Comparison of ENCODE assay signal across 17 cellular contexts in genomic region chr16:86498661-86499493, GRCh38. TPM values are rescaled to one million over a fixed set of nuclear protein-coding genes. Genes with fewer than 3 reads are reported as not detected.
A peak's percentile ranks its signal among the peaks of the same experiment; 100 is the strongest.
DNase-seq lines count a peak whose midpoint lies in the region; ATAC-seq, FAIRE-seq and TF ChIP-seq lines count a peak whose summit lies in the region.
"Had no signal": no experiment of that assay in that cellular context is flagged by ENCODE, and none has a peak within 500 bp of the region (broad histone marks: within the 10 kb centered on the region; RNA-seq: fewer than 3 reads in every experiment).

No MANE protein-coding gene starts in this region.

- H3K36me3 ChIP-seq in NT2/D1 (ENCODE audit: insufficient read depth, insufficient read length, low read length), result no peaks in the 10 kb centered on the region
- H3K36me3 ChIP-seq in trophoblast cell (ENCODE audit: control insufficient read depth in 1 of 2, insufficient read depth in 2 of 2, low read length in 2 of 2), result no peaks in the 10 kb centered on the region

- H2BK120ac ChIP-seq in trophoblast cell (ENCODE audit: insufficient read depth, low read length, poor library complexity), result no peak overlapping the region

- no peak for TF ChIP-seq POLR2A in GM12891 (IDR thresholded peaks at IDR 0.05; ENCODE audit: low read depth, low read length)

- H3K4ac ChIP-seq in trophoblast cell (ENCODE audit: low read depth, low read length), result no peak overlapping the region

- WGBS in trophoblast cell (ENCODE audit: extremely low coverage, insufficient coverage, insufficient read length), result no CpG with 5 or more reads among the region's 62 CpGs

- no peak overlapping the region for H2AK5ac ChIP-seq in trophoblast cell (ENCODE audit: low read length)

- FAIRE-seq in GM12891 (lab: Jason Lieb, UNC), result no peak
- FAIRE-seq: GM12878 had no signal

- no peak overlapping the region for H2BK12ac ChIP-seq in trophoblast cell (ENCODE audit: low read length)

- H4K91ac ChIP-seq in trophoblast cell (ENCODE audit: low read depth, low read length), result no peak overlapping the region

- no peaks in the 10 kb centered on the region for H3K79me2 ChIP-seq in trophoblast cell (ENCODE audit: control insufficient read depth, insufficient read depth, low read length, poor library complexity)

- H3K27me3 ChIP-seq in NT2/D1 (ENCODE audit: insufficient read depth, insufficient read length), result peaks cover 98% of the 10 kb centered on the region
- peaks cover 93% of the 10 kb centered on the region for H3K27me3 ChIP-seq in trophoblast cell (ENCODE audit: insufficient read depth, low read length)

- peak overlapping the region; percentile 12 for H3K4me3 ChIP-seq in NT2/D1 (ENCODE audit: insufficient read length, low read depth)
- no peak overlapping the region for H3K4me3 ChIP-seq in trophoblast cell (ENCODE audit: low read depth, low read length)
- H3K4me3 ChIP-seq: GM12878 had no signal

- no peak overlapping the region for H3K27ac ChIP-seq in trophoblast cell (ENCODE audit: low read depth, low read length)

- no peak overlapping the region for H2AFZ ChIP-seq in trophoblast cell (ENCODE audit: insufficient read depth, low read length, poor library complexity)

- H2BK5ac ChIP-seq in trophoblast cell (ENCODE audit: low read depth, low read length, poor library complexity), result no peak overlapping the region

- H3K18ac ChIP-seq in trophoblast cell (ENCODE audit: low read length), result no peak overlapping the region

- H3K9me3 ChIP-seq in NT2/D1 (ENCODE audit: insufficient read depth, low read length) (no peaks in the 10 kb centered on the region), trophoblast cell (ENCODE audit: insufficient read depth, low read depth, low read length) (peaks cover 11% of the 10 kb centered on the region)

- H3K79me1 ChIP-seq in trophoblast cell (ENCODE audit: low read length), result no peaks in the 10 kb centered on the region

- H3K23ac ChIP-seq in trophoblast cell (ENCODE audit: low read length), result no peak overlapping the region

- peak overlapping the region; percentile 32 for H3K4me2 ChIP-seq in trophoblast cell (ENCODE audit: low read length)

- H3K14ac ChIP-seq in trophoblast cell (ENCODE audit: low read length), result no peak overlapping the region

- H4K8ac ChIP-seq in trophoblast cell (ENCODE audit: low read depth, low read length), result no peak overlapping the region

- ATAC-seq in HG02571 (IDR thresholded peaks at IDR 0.05; ENCODE audit: unreplicated experiment) (no peak), HG03045 (IDR thresholded peaks at IDR 0.05; ENCODE audit: unreplicated experiment) (no peak)
- ATAC-seq: GM12878, T-helper 17 cell had no signal

- H3K4me1 ChIP-seq in NT2/D1 (ENCODE audit: insufficient read depth, insufficient read length) (peaks cover 5% of the 10 kb centered on the region), trophoblast cell (ENCODE audit: control insufficient read depth in 1 of 2, insufficient read depth in 2 of 2, low read length in 2 of 2) (no peaks in the 10 kb centered on the region)

- peak; percentile 65 for DNase-seq in AG08396 (ENCODE audit: low spot score)
- no peak for DNase-seq in NT2/D1 (ENCODE audit: low read depth, low spot score)
- peak; percentile 47 for DNase-seq in fibroblast of peridontal ligament (ENCODE audit: extremely low read depth)
- DNase-seq in trophoblast cell, result no peak
- no peak for DNase-seq in stimulated activated CD4-positive, alpha-beta T cell treated with anti-CD3 and anti-CD28 coated beads, Interleukin-1b, Interleukin-23, amount 100 ng/mL, for 48 hours
- no peak for DNase-seq in GM12891 (ENCODE audit: insufficient read length, low spot score)
- DNase-seq: activated CD4-positive, alpha-beta memory T cell treated with anti-CD3 and anti-CD28 coated beads, Interleukin-2, amount 10 ng/mL, durations not matched to agents 7 days and 5 days; activated naive CD4-positive, alpha-beta T cell treated with anti-CD3 and anti-CD28 coated beads for 36 hours; AML-193; DMS53; foreskin melanocyte; kidney glomerular epithelial cell; occipital lobe; T-helper 17 cell had no signal

- no peak overlapping the region for H4K12ac ChIP-seq in trophoblast cell (ENCODE audit: low read depth, low read length)

- peak overlapping the region; percentile 51 for H3K9ac ChIP-seq in NT2/D1 (ENCODE audit: insufficient read length, low read depth)
- H3K9ac ChIP-seq in trophoblast cell (ENCODE audit: low read length), result no peak overlapping the region

TF ChIP-seq in GM12891, 5 proteins besides CTCF, POLR2A, EP300 and RAD21:
- no peak for TF ChIP-seq POU2F2 (IDR thresholded peaks at IDR 0.05; ENCODE audit: low read depth, low read length)
- TF ChIP-seq TAF1 (IDR thresholded peaks at IDR 0.05; ENCODE audit: low read depth, low read length), result no peak

RNA-seq across cellular contexts. Expression of gene FOXF1, which starts 11.4 kb away (rescaled TPM):
- 0.08 and 0.11 TPM in 2 replicates for polyA plus RNA-seq in trophoblast cell (2013)
- not detected for polyA plus RNA-seq in GM12891 (2012; ENCODE audit: low read depth, missing spikeins)

RNA-seq across cellular contexts. Expression of gene MTHFSD, which starts 56.2 kb away (rescaled TPM):
- polyA plus RNA-seq in trophoblast cell (2013), result 9.5 and 9.8 TPM in 2 replicates
- polyA plus RNA-seq in GM12891 (2012; ENCODE audit: low read depth, missing spikeins), result 11.4 TPM

Comparison
In these comparisons a context has a peak if more than half of its experiments do, and no peak if none do; other contexts are left out.
1. DNase-seq: peak in AG08396 (single experiment) and fibroblast of peridontal ligament (single experiment); none in NT2/D1 (single experiment), trophoblast cell (0 of 2), stimulated activated CD4-positive, alpha-beta T cell treated with anti-CD3 and anti-CD28 coated beads, Interleukin-1b, Interleukin-23, amount 100 ng/mL, for 48 hours (single experiment) and GM12891 (single experiment).